In the genomic region with DNA sequence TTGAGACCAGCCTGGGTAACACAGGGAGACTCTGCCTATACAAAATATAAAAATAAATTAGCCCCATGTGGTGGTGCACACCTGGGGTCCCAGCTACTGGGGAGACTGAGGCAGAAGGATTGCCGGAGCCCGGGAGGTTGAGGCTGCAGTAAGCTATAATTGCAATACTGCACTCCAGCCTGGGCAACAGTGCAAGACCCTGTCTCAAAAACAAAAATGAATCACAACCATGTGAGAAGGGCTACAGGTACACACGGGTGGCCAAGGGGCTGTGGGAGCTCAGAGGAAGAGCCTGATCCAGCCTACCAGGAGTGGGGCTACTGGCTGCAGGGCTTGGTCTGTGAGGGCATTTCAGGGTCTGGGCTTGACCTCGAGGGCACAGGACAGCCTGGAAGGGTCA, we compare ENCODE assay signal across 1 cellular context.
TF ChIP-seq lines count a peak whose summit lies in the region.

No MANE protein-coding gene starts in this region.

TF ChIP-seq in K562, 482 proteins besides CTCF, POLR2A, EP300 and RAD21 (continued from another document):
- TF ChIP-seq, protein P1, sequence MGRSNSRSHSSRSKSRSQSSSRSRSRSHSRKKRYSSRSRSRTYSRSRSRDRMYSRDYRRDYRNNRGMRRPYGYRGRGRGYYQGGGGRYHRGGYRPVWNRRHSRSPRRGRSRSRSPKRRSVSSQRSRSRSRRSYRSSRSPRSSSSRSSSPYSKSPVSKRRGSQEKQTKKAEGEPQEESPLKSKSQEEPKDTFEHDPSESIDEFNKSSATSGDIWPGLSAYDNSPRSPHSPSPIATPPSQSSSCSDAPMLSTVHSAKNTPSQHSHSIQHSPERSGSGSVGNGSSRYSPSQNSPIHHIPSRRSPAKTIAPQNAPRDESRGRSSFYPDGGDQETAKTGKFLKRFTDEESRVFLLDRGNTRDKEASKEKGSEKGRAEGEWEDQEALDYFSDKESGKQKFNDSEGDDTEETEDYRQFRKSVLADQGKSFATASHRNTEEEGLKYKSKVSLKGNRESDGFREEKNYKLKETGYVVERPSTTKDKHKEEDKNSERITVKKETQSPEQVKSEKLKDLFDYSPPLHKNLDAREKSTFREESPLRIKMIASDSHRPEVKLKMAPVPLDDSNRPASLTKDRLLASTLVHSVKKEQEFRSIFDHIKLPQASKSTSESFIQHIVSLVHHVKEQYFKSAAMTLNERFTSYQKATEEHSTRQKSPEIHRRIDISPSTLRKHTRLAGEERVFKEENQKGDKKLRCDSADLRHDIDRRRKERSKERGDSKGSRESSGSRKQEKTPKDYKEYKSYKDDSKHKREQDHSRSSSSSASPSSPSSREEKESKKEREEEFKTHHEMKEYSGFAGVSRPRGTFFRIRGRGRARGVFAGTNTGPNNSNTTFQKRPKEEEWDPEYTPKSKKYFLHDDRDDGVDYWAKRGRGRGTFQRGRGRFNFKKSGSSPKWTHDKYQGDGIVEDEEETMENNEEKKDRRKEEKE (IDR thresholded peaks at IDR 0.05; ENCODE audit: borderline replicate concordance in 1 of 2, control insufficient read depth in 1 of 2, low read depth in 2 of 2, low read length in 1 of 2), result no peak
- TF ChIP-seq, protein P2, sequence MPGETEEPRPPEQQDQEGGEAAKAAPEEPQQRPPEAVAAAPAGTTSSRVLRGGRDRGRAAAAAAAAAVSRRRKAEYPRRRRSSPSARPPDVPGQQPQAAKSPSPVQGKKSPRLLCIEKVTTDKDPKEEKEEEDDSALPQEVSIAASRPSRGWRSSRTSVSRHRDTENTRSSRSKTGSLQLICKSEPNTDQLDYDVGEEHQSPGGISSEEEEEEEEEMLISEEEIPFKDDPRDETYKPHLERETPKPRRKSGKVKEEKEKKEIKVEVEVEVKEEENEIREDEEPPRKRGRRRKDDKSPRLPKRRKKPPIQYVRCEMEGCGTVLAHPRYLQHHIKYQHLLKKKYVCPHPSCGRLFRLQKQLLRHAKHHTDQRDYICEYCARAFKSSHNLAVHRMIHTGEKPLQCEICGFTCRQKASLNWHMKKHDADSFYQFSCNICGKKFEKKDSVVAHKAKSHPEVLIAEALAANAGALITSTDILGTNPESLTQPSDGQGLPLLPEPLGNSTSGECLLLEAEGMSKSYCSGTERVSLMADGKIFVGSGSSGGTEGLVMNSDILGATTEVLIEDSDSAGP (CRISPR knock-in tag; IDR thresholded peaks at IDR 0.05), result no peak
- TF ChIP-seq ZNF121 (CRISPR knock-in tag; conservative IDR thresholded peaks at IDR 0.05) (peak; percentile 94), ZBTB17 (CRISPR knock-in tag; IDR thresholded peaks at IDR 0.05) (no peak)
- TF ChIP-seq, protein P3, sequence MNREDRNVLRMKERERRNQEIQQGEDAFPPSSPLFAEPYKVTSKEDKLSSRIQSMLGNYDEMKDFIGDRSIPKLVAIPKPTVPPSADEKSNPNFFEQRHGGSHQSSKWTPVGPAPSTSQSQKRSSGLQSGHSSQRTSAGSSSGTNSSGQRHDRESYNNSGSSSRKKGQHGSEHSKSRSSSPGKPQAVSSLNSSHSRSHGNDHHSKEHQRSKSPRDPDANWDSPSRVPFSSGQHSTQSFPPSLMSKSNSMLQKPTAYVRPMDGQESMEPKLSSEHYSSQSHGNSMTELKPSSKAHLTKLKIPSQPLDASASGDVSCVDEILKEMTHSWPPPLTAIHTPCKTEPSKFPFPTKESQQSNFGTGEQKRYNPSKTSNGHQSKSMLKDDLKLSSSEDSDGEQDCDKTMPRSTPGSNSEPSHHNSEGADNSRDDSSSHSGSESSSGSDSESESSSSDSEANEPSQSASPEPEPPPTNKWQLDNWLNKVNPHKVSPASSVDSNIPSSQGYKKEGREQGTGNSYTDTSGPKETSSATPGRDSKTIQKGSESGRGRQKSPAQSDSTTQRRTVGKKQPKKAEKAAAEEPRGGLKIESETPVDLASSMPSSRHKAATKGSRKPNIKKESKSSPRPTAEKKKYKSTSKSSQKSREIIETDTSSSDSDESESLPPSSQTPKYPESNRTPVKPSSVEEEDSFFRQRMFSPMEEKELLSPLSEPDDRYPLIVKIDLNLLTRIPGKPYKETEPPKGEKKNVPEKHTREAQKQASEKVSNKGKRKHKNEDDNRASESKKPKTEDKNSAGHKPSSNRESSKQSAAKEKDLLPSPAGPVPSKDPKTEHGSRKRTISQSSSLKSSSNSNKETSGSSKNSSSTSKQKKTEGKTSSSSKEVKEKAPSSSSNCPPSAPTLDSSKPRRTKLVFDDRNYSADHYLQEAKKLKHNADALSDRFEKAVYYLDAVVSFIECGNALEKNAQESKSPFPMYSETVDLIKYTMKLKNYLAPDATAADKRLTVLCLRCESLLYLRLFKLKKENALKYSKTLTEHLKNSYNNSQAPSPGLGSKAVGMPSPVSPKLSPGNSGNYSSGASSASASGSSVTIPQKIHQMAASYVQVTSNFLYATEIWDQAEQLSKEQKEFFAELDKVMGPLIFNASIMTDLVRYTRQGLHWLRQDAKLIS (CRISPR knock-in tag; IDR thresholded peaks at IDR 0.05), result no peak
